In the genomic region with DNA sequence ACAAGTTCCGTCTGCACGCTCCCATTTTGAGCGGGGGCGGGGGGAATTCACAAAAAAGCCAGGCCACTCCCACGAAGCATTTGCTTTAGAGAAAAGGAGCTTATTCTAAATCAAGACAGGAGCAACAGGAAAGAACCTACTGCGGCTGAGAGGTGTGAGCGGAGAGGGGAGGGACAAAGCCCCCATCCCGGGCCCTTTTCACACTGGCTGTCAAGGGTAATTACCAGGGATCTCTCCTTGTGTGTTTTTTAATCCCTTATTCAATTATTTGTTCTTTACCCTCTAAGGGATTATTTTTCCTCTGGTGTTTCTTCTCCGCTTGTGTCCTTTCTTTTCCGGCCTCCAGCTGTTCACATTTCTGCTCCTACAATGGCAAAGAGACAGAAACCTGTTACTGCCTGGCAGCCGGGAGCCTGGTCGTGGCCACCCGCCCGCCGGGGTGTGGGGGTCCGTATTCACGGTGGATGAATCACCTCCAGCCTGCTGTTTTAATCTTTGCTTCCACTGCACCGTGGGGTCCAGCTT, we compare ENCODE assay signal across 10 cellular contexts.
DNase-seq lines count a peak whose midpoint lies in the region; ATAC-seq and TF ChIP-seq lines count a peak whose summit lies in the region.
"Had no signal": no experiment of that assay in that cellular context is flagged by ENCODE, and none has a peak within 500 bp of the region (broad histone marks: within the 10 kb centered on the region; RNA-seq: fewer than 3 reads in every experiment).

No MANE protein-coding gene starts in this region.

- H3K4me3 ChIP-seq in iPS-18a (ENCODE audit: low read length) (peak overlapping the region; percentile 31), testis (peak overlapping the region in 1 of 2 donors; percentile 2)
- H3K4me3 ChIP-seq: SJSA1 had no signal

- no peak overlapping the region for H3K4me3 Mint-ChIP-seq in activated naive CD4-positive, alpha-beta T cell treated with anti-CD3 and anti-CD28 coated beads for 36 hours
- H3K4me3 Mint-ChIP-seq in natural killer cell, result no peak overlapping the region

- H3K9me3 Mint-ChIP-seq in activated naive CD4-positive, alpha-beta T cell treated with anti-CD3 and anti-CD28 coated beads for 36 hours, result no peaks in the 10 kb centered on the region
- H3K9me3 Mint-ChIP-seq in natural killer cell, result no peaks in the 10 kb centered on the region

- H3K4me1 ChIP-seq in iPS-18a (ENCODE audit: control insufficient read depth, low read depth, low read length), result peaks cover 24% of the 10 kb centered on the region
- H3K4me1 ChIP-seq in testis, result no peaks in the 10 kb centered on the region
- H3K4me1 ChIP-seq: SJSA1 had no signal

- no peaks in the 10 kb centered on the region for H3K36me3 Mint-ChIP-seq in activated naive CD4-positive, alpha-beta T cell treated with anti-CD3 and anti-CD28 coated beads for 36 hours (ENCODE audit: low read depth)
- no peaks in the 10 kb centered on the region for H3K36me3 Mint-ChIP-seq in natural killer cell
- H3K36me3 Mint-ChIP-seq: naive thymus-derived CD4-positive, alpha-beta T cell had no signal

- ATAC-seq in GM18858 (IDR thresholded peaks at IDR 0.05; ENCODE audit: unreplicated experiment) (no peak), natural killer cell (no peak)
- ATAC-seq: naive thymus-derived CD4-positive, alpha-beta T cell had no signal

- peaks cover 32% of the 10 kb centered on the region for H3K27me3 Mint-ChIP-seq in activated naive CD4-positive, alpha-beta T cell treated with anti-CD3 and anti-CD28 coated beads for 36 hours (ENCODE audit: low read depth)
- peaks cover 31 to 39% of the 10 kb centered on the region in 2 donors for H3K27me3 Mint-ChIP-seq in natural killer cell (ENCODE audit: low read depth in 2 of 2)

- H3K36me3 ChIP-seq in iPS-18a (ENCODE audit: control insufficient read depth, low read depth, low read length), result no peaks in the 10 kb centered on the region
- H3K36me3 ChIP-seq in testis (ENCODE audit: low read depth, missing control alignments), result no peaks in the 10 kb centered on the region
- H3K36me3 ChIP-seq: SJSA1 had no signal

- no peak for TF ChIP-seq POLR2A in testis (IDR thresholded peaks at IDR 0.05)

- TF ChIP-seq CTCF in testis (IDR thresholded peaks at IDR 0.05) (no peak), natural killer cell (IDR thresholded peaks at IDR 0.05) (no peak)

- 9 to 10% methylated on average over 17 to 18 of the region's 18 CpGs for WGBS in testis, 2 donors

- H3K4me1 Mint-ChIP-seq in activated naive CD4-positive, alpha-beta T cell treated with anti-CD3 and anti-CD28 coated beads for 36 hours (ENCODE audit: low read depth), result peaks cover 5% of the 10 kb centered on the region
- H3K4me1 Mint-ChIP-seq in natural killer cell, result no peaks in the 10 kb centered on the region

- H3K27ac Mint-ChIP-seq in activated naive CD4-positive, alpha-beta T cell treated with anti-CD3 and anti-CD28 coated beads for 36 hours, result no peak overlapping the region
- H3K27ac Mint-ChIP-seq in natural killer cell, result no peak overlapping the region
- H3K27ac Mint-ChIP-seq: naive thymus-derived CD4-positive, alpha-beta T cell had no signal

- no peak overlapping the region for H3K27ac ChIP-seq in iPS-18a (ENCODE audit: low read length)
- H3K27ac ChIP-seq in testis, result no peak overlapping the region
- H3K27ac ChIP-seq: SJSA1 had no signal

- H3K9me3 ChIP-seq in iPS-18a (ENCODE audit: control insufficient read depth, low read depth, low read length) (no peaks in the 10 kb centered on the region), testis (no peaks in the 10 kb centered on the region)
- H3K9me3 ChIP-seq: SJSA1 had no signal

- no peak overlapping the region for H3K9ac ChIP-seq in iPS-18a (ENCODE audit: low read length)

- POLR2A ChIA-PET in HEK293T (lab: Yijun Ruan, JAX), result no interaction called here

- intact Hi-C loops in activated naive CD4-positive, alpha-beta T cell treated with anti-CD3 and anti-CD28 coated beads for 36 hours (cut with micrococcal nuclease), result no loop called here
- intact Hi-C loops in testis (cut with DNase I; ENCODE audit: low total_unique reads) (no loop called here), natural killer cell (cut with micrococcal nuclease) (no loop called here)

- H3K27me3 ChIP-seq in iPS-18a (ENCODE audit: control insufficient read depth, insufficient read depth, low read length) (peaks cover 62% of the 10 kb centered on the region), testis (no peaks in the 10 kb centered on the region)

- peak; percentile 45 for DNase-seq in activated naive CD4-positive, alpha-beta T cell treated with anti-CD3 and anti-CD28 coated beads for 36 hours
- no peak for DNase-seq in activated naive CD4-positive, alpha-beta T cell (lab: John Stamatoyannopoulos, UW)
- DNase-seq in NCI-H748 treated with DMSO at 0.1 percent for 48 hours (lab: John Stamatoyannopoulos, UW) (peak; percentile 48), testis (peak; percentile 21), natural killer cell (no peak), HEK293T (ENCODE audit: extremely low spot score) (no peak)
- DNase-seq: naive thymus-derived CD4-positive, alpha-beta T cell had no signal

- CTCF ChIA-PET in activated naive CD4-positive, alpha-beta T cell treated with anti-CD3 and anti-CD28 coated beads for 36 hours (lab: Charles Lee), result interaction anchor here (0.6 kb wide), 1 partner anchor 36 kb away, joined by 3 read pairs; no protein-coding TSS in a partner anchor
- CTCF ChIA-PET in HEK293T (lab: Yijun Ruan, JAX), result no interaction called here

TF ChIP-seq in HEK293T, 16 proteins besides CTCF, POLR2A, EP300 and RAD21:
- TF ChIP-seq L3MBTL2 (conservative IDR thresholded peaks at IDR 0.05) (no peak), FOXM1 (IDR thresholded peaks at IDR 0.05; ENCODE audit: borderline replicate concordance) (no peak), BHLHE40 (IDR thresholded peaks at IDR 0.05; ENCODE audit: borderline replicate concordance) (no peak), SUZ12 (IDR thresholded peaks at IDR 0.05) (no peak), ZNF384 (IDR thresholded peaks at IDR 0.05) (no peak), SP1 (IDR thresholded peaks at IDR 0.05) (no peak), TARDBP (IDR thresholded peaks at IDR 0.05) (no peak), CTBP1 (IDR thresholded peaks at IDR 0.05; ENCODE audit: borderline replicate concordance) (no peak), HDGF (IDR thresholded peaks at IDR 0.05; ENCODE audit: borderline replicate concordance) (no peak), FOXA1 (IDR thresholded peaks at IDR 0.05) (no peak), LEF1 (IDR thresholded peaks at IDR 0.05; ENCODE audit: borderline replicate concordance) (no peak), FOXK2 (IDR thresholded peaks at IDR 0.05) (no peak)
- TF ChIP-seq, protein P1, sequence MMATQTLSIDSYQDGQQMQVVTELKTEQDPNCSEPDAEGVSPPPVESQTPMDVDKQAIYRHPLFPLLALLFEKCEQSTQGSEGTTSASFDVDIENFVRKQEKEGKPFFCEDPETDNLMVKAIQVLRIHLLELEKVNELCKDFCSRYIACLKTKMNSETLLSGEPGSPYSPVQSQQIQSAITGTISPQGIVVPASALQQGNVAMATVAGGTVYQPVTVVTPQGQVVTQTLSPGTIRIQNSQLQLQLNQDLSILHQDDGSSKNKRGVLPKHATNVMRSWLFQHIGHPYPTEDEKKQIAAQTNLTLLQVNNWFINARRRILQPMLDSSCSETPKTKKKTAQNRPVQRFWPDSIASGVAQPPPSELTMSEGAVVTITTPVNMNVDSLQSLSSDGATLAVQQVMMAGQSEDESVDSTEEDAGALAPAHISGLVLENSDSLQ (IDR thresholded peaks at IDR 0.05), result no peak

Comparison
In these comparisons a context has a peak if more than half of its experiments do, and no peak if none do; other contexts are left out.
1. DNase-seq: peak in activated naive CD4-positive, alpha-beta T cell treated with anti-CD3 and anti-CD28 coated beads for 36 hours (single experiment), NCI-H748 treated with DMSO at 0.1 percent for 48 hours (single experiment) and testis (single experiment); none in activated naive CD4-positive, alpha-beta T cell (0 of 4), natural killer cell (single experiment) and HEK293T (single experiment).